In genomic region chr7:134887523-134887922, GRCh38 we compare ENCODE assay signal across 18 cellular contexts.
A peak's percentile ranks its signal among the peaks of the same experiment; 100 is the strongest.
DNase-seq lines count a peak whose midpoint lies in the region; ATAC-seq and TF ChIP-seq lines count a peak whose summit lies in the region.
"Had no signal": no experiment of that assay in that cellular context is flagged by ENCODE, and none has a peak within 500 bp of the region (broad histone marks: within the 10 kb centered on the region; RNA-seq: fewer than 3 reads in every experiment).

No MANE protein-coding gene starts in this region.

- H3K27me3 ChIP-seq in right atrium auricular region: no peaks in the 10 kb centered on the region
- no peaks in the 10 kb centered on the region for H3K27me3 ChIP-seq in breast epithelium
- no peaks in the 10 kb centered on the region for H3K27me3 ChIP-seq in uterus

- CTCF ChIA-PET in activated CD8-positive, alpha-beta memory T cell treated with anti-CD3 and anti-CD28 coated beads, Interleukin-2, amount 10 ng/mL, durations not matched to agents 7 days and 5 days (lab: Charles Lee): no interaction called here

- no peak overlapping the region for H3K4me3 ChIP-seq in right atrium auricular region
- H3K4me3 ChIP-seq in breast epithelium: no peak overlapping the region
- H3K4me3 ChIP-seq in uterus: no peak overlapping the region
- H3K4me3 ChIP-seq: left lung had no signal

- TF ChIP-seq CTCF in right atrium auricular region (IDR thresholded peaks at IDR 0.05): no peak
- no peak for TF ChIP-seq CTCF in breast epithelium (IDR thresholded peaks at IDR 0.05)
- TF ChIP-seq CTCF in nephron (IDR thresholded peaks at IDR 0.05; ENCODE audit: unreplicated experiment in 3 of 3): no peak
- no peak for TF ChIP-seq CTCF in uterus (IDR thresholded peaks at IDR 0.05)

- no peak for DNase-seq in right atrium auricular region (ENCODE audit: low spot score)
- DNase-seq in Right ventricle myocardium superior: no peak
- no peak for DNase-seq in breast epithelium (ENCODE audit: low spot score in 2 of 2)
- no peak for DNase-seq in uterus
- DNase-seq in HuH-7.5 (ENCODE audit: low spot score): no peak
- DNase-seq in activated CD8-positive, alpha-beta memory T cell treated with anti-CD3 and anti-CD28 coated beads, Interleukin-2, amount 10 ng/mL, durations not matched to agents 7 days and 5 days: no peak
- DNase-seq: activated CD8-positive, alpha-beta memory T cell treated with anti-CD3 and anti-CD28 coated beads for 24 hours; CD8-positive, alpha-beta T cell; DND-41; left lung; NCI-H1048; NCI-H2029 treated with DMSO at 0.1 percent for 48 hours; NCI-H446 treated with DMSO at 0.1 percent for 48 hours; stimulated activated CD4-positive, alpha-beta T cell treated with anti-CD3 and anti-CD28 coated beads, Interleukin-2, amount 100 ng/mL, for 48 hours had no signal

- H3K4me1 ChIP-seq in right atrium auricular region (peaks cover 0 to 67% of the 10 kb centered on the region in 2 donors), breast epithelium (peaks cover 0 to 6% of the 10 kb centered on the region in 2 donors), uterus (peaks cover 0 to 14% of the 10 kb centered on the region in 2 donors)

- TF ChIP-seq POLR2A in breast epithelium (IDR thresholded peaks at IDR 0.05): no peak
- TF ChIP-seq POLR2A in uterus (IDR thresholded peaks at IDR 0.05): no peak

- no peak for ATAC-seq in Right ventricle myocardium superior (ENCODE audit: poor library complexity)
- no peak for ATAC-seq in activated CD8-positive, alpha-beta memory T cell treated with anti-CD3 and anti-CD28 coated beads, Interleukin-2, amount 10 ng/mL, durations not matched to agents 7 days and 5 days
- ATAC-seq in HG03135 (IDR thresholded peaks at IDR 0.05; ENCODE audit: unreplicated experiment): no peak
- ATAC-seq: CD8-positive, alpha-beta T cell; Panc1 had no signal

- H3K36me3 Mint-ChIP-seq in nephron (ENCODE audit: low read depth): no peaks in the 10 kb centered on the region
- H3K36me3 Mint-ChIP-seq in activated CD8-positive, alpha-beta memory T cell treated with anti-CD3 and anti-CD28 coated beads, Interleukin-2, amount 10 ng/mL, durations not matched to agents 7 days and 5 days: no peaks in the 10 kb centered on the region
- H3K36me3 Mint-ChIP-seq: activated naive CD8-positive, alpha-beta T cell; CD8-positive, alpha-beta T cell had no signal

- H3K4me1 Mint-ChIP-seq in nephron: peaks cover 59% of the 10 kb centered on the region
- peaks cover 13% of the 10 kb centered on the region for H3K4me1 Mint-ChIP-seq in activated CD8-positive, alpha-beta memory T cell treated with anti-CD3 and anti-CD28 coated beads, Interleukin-2, amount 10 ng/mL, durations not matched to agents 7 days and 5 days

- H3K9me3 Mint-ChIP-seq in nephron: no peaks in the 10 kb centered on the region
- H3K9me3 Mint-ChIP-seq in activated CD8-positive, alpha-beta memory T cell treated with anti-CD3 and anti-CD28 coated beads, Interleukin-2, amount 10 ng/mL, durations not matched to agents 7 days and 5 days (ENCODE audit: low read depth): peaks cover 2% of the 10 kb centered on the region
- H3K9me3 Mint-ChIP-seq: CD8-positive, alpha-beta T cell had no signal

- no peaks in the 10 kb centered on the region for H3K9me3 ChIP-seq in right atrium auricular region
- H3K9me3 ChIP-seq in breast epithelium: no peaks in the 10 kb centered on the region
- no peaks in the 10 kb centered on the region for H3K9me3 ChIP-seq in uterus
- H3K9me3 ChIP-seq: left lung had no signal

- intact Hi-C loops in Right ventricle myocardium superior (cut with DNase I) (no loop called here), breast epithelium (cut with DNase I; ENCODE audit: low total_unique reads) (loop anchor here (5.0 kb wide), 1 partner anchor 60 kb away; no protein-coding TSS in a partner anchor), uterus (cut with DNase I; ENCODE audit: low total_unique reads) (no loop called here)

- no peak overlapping the region for H3K4me3 Mint-ChIP-seq in nephron
- no peak overlapping the region for H3K4me3 Mint-ChIP-seq in activated CD8-positive, alpha-beta memory T cell treated with anti-CD3 and anti-CD28 coated beads, Interleukin-2, amount 10 ng/mL, durations not matched to agents 7 days and 5 days
- H3K4me3 Mint-ChIP-seq: activated naive CD8-positive, alpha-beta T cell; CD8-positive, alpha-beta T cell had no signal

- peak overlapping the region; percentile 74 to 91 for H3K27ac ChIP-seq in right atrium auricular region
- H3K27ac ChIP-seq in breast epithelium: peak overlapping the region; percentile 62 to 63
- peak overlapping the region; percentile 80 to 92 for H3K27ac ChIP-seq in uterus

- H3K27ac Mint-ChIP-seq in nephron: peak overlapping the region; percentile 47 to 83 (median 58)
- no peak overlapping the region for H3K27ac Mint-ChIP-seq in activated CD8-positive, alpha-beta memory T cell treated with anti-CD3 and anti-CD28 coated beads, Interleukin-2, amount 10 ng/mL, durations not matched to agents 7 days and 5 days
- H3K27ac Mint-ChIP-seq: activated naive CD8-positive, alpha-beta T cell; CD8-positive, alpha-beta T cell had no signal

- H3K36me3 ChIP-seq in right atrium auricular region: no peaks in the 10 kb centered on the region
- no peaks in the 10 kb centered on the region for H3K36me3 ChIP-seq in breast epithelium
- H3K36me3 ChIP-seq in uterus: no peaks in the 10 kb centered on the region
- H3K36me3 ChIP-seq: left lung had no signal

- H3K27me3 Mint-ChIP-seq in nephron (ENCODE audit: low read depth): no peaks in the 10 kb centered on the region
- H3K27me3 Mint-ChIP-seq in activated CD8-positive, alpha-beta memory T cell treated with anti-CD3 and anti-CD28 coated beads, Interleukin-2, amount 10 ng/mL, durations not matched to agents 7 days and 5 days: peaks cover 18% of the 10 kb centered on the region
